Comparison of ENCODE assay signal across 1 cellular context in genomic region chr18:69954719-69955118, GRCh38.
TF ChIP-seq lines count a peak whose summit lies in the region.

No MANE protein-coding gene starts in this region.

TF ChIP-seq in IMR-90, 13 proteins besides CTCF, POLR2A, EP300 and RAD21:
- TF ChIP-seq CHD1 (IDR thresholded peaks at IDR 0.05; ENCODE audit: low read depth, low read length) (no peak), MAFK (IDR thresholded peaks at IDR 0.05; ENCODE audit: low read depth, low read length) (no peak), SMC3 (IDR thresholded peaks at IDR 0.05; ENCODE audit: low read depth, low read length) (no peak), CEBPB (IDR thresholded peaks at IDR 0.05; ENCODE audit: low read depth, low read length) (no peak), RFX5 (IDR thresholded peaks at IDR 0.05; ENCODE audit: low read depth, low read length) (no peak), USF2 (IDR thresholded peaks at IDR 0.05; ENCODE audit: low read depth, low read length) (no peak), BHLHE40 (IDR thresholded peaks at IDR 0.05; ENCODE audit: low read depth, low read length) (no peak), FOS (IDR thresholded peaks at IDR 0.05; ENCODE audit: low read depth, low read length) (no peak), MXI1 (IDR thresholded peaks at IDR 0.05; ENCODE audit: borderline replicate concordance, low read depth, low read length) (no peak)
- TF ChIP-seq, protein P1, sequence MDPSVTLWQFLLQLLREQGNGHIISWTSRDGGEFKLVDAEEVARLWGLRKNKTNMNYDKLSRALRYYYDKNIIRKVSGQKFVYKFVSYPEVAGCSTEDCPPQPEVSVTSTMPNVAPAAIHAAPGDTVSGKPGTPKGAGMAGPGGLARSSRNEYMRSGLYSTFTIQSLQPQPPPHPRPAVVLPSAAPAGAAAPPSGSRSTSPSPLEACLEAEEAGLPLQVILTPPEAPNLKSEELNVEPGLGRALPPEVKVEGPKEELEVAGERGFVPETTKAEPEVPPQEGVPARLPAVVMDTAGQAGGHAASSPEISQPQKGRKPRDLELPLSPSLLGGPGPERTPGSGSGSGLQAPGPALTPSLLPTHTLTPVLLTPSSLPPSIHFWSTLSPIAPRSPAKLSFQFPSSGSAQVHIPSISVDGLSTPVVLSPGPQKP (IDR thresholded peaks at IDR 0.05; ENCODE audit: borderline replicate concordance, low read depth, low read length): no peak
